Comparison of ENCODE assay signal across 1 cellular context in the genomic region with DNA sequence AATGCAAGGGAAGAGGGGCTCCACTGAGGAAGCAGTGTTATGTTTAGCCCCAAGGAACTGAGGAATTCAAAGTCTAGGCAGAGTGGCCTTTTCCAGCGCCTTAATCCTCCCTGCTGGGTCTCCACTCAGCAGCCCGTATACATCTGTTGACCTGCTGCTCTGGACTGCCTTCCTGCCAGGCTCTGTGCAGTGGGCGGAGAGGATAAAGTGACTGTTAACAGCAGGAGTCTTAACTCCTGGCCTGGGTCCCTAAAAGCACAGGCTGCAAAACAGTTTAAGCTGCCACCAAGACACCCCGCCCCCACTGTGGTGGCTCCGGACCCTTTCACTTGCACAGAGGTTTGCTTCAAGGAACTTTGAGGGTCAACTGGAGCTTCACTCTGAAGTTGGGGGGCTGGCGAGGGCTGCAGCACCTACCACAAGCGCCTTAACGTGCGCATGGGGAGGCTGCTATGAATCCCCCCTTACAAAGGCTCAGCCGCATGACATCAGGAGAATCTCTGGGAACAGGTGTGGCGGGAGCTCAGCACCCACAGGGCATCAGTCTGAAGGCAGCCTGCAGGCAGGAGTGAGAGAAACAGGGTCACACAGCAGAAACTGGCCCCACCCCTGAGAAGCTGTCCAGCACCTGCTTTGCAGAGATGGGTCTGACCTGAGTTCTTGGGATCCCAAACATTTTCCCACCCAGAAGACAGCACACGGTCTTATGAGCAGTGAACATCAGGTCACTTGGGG.
TF ChIP-seq lines count a peak whose summit lies in the region.

No MANE protein-coding gene starts in this region.

TF ChIP-seq in Ishikawa, 13 proteins besides CTCF, POLR2A, EP300 and RAD21 (continued from another document):
- TF ChIP-seq USF1 (IDR thresholded peaks at IDR 0.05) (no peak), YY1 (IDR thresholded peaks at IDR 0.05; ENCODE audit: low read depth) (no peak)
